ENCODE assay signal across 10 cellular contexts in genomic region chr11:121366970-121367369, GRCh38.
A peak's percentile ranks its signal among the peaks of the same experiment; 100 is the strongest.
DNase-seq lines count a peak whose midpoint lies in the region; ATAC-seq and TF ChIP-seq lines count a peak whose summit lies in the region.
"Had no signal": no experiment of that assay in that cellular context is flagged by ENCODE, and none has a peak within 500 bp of the region (broad histone marks: within the 10 kb centered on the region; RNA-seq: fewer than 3 reads in every experiment).

No MANE protein-coding gene starts in this region.

- H3K4me3 ChIP-seq in left ventricle myocardium inferior (peak overlapping the region; percentile 5), uterus (peak overlapping the region in 1 of 2 donors; percentile 16)
- H3K4me3 ChIP-seq: ascending aorta had no signal

- TF ChIP-seq POLR2A in uterus (IDR thresholded peaks at IDR 0.05), result no peak

- intact Hi-C loops in left ventricle myocardium inferior (cut with micrococcal nuclease), result no loop called here
- intact Hi-C loops in cardiac septum (cut with DNase I), result no loop called here
- intact Hi-C loops in uterus (cut with DNase I; ENCODE audit: low total_unique reads), result no loop called here

- no peak for DNase-seq in left ventricle myocardium inferior
- no peak for DNase-seq in cardiac septum (ENCODE audit: low spot score)
- DNase-seq in central memory CD8-positive, alpha-beta T cell (ENCODE audit: low spot score in 2 of 2), result no peak
- peak; percentile 15 to 18 for DNase-seq in uterus
- DNase-seq in HFFc6, result no peak
- no peak for DNase-seq in GM20000 (ENCODE audit: low spot score)
- DNase-seq: Kasumi-1 had no signal

- no peak overlapping the region for H3K27ac ChIP-seq in left ventricle myocardium inferior (replicated peaks)
- H3K27ac ChIP-seq in uterus, result peak overlapping the region in 1 of 2 donors; percentile 15
- H3K27ac ChIP-seq: ascending aorta had no signal

- ATAC-seq in HG03175 (IDR thresholded peaks at IDR 0.05; ENCODE audit: unreplicated experiment) (peak; percentile 23), HG03025 (IDR thresholded peaks at IDR 0.05; ENCODE audit: low FRiP score, unreplicated experiment) (no peak)
- no peak for ATAC-seq in central memory CD8-positive, alpha-beta T cell (replicated peaks; ENCODE audit: extremely low read depth, poor library complexity, severe bottlenecking)

- H3K36me3 Mint-ChIP-seq in central memory CD8-positive, alpha-beta T cell (ENCODE audit: insufficient read depth), result peaks cover 3% of the 10 kb centered on the region
- no peaks in the 10 kb centered on the region for H3K36me3 Mint-ChIP-seq in HFFc6 (ENCODE audit: low read depth)

- H3K27me3 ChIP-seq in left ventricle myocardium inferior (ENCODE audit: low read depth), result no peaks in the 10 kb centered on the region
- H3K27me3 ChIP-seq in uterus, result peaks cover 0 to 5% of the 10 kb centered on the region in 2 donors
- H3K27me3 ChIP-seq: ascending aorta had no signal

- TF ChIP-seq CTCF in left ventricle myocardium inferior (IDR thresholded peaks at IDR 0.05; ENCODE audit: borderline replicate concordance), result no peak
- no peak for TF ChIP-seq CTCF in uterus (IDR thresholded peaks at IDR 0.05)
- no peak for TF ChIP-seq CTCF in HFFc6 (IDR thresholded peaks at IDR 0.05)
- TF ChIP-seq CTCF in GM20000 (IDR thresholded peaks at IDR 0.05; ENCODE audit: extremely low read depth, missing control alignments), result no peak

- H3K4me1 ChIP-seq in left ventricle myocardium inferior, result peaks cover 17% of the 10 kb centered on the region
- peaks cover 0 to 10% of the 10 kb centered on the region in 2 donors for H3K4me1 ChIP-seq in uterus
- H3K4me1 ChIP-seq: ascending aorta had no signal

- H3K9me3 ChIP-seq in left ventricle myocardium inferior (replicated peaks) (no peaks in the 10 kb centered on the region), uterus (no peaks in the 10 kb centered on the region)
- H3K9me3 ChIP-seq: ascending aorta had no signal

- no peaks in the 10 kb centered on the region for H3K9me3 Mint-ChIP-seq in central memory CD8-positive, alpha-beta T cell
- H3K9me3 Mint-ChIP-seq in HFFc6, result no peaks in the 10 kb centered on the region

- H3K36me3 ChIP-seq in left ventricle myocardium inferior (no peaks in the 10 kb centered on the region), uterus (no peaks in the 10 kb centered on the region)
- H3K36me3 ChIP-seq: ascending aorta had no signal

- peak overlapping the region; percentile 64 for H3K4me3 Mint-ChIP-seq in central memory CD8-positive, alpha-beta T cell
- no peak overlapping the region for H3K4me3 Mint-ChIP-seq in HFFc6

- H3K4me1 Mint-ChIP-seq in central memory CD8-positive, alpha-beta T cell, result peaks cover 15% of the 10 kb centered on the region
- H3K4me1 Mint-ChIP-seq in HFFc6 (ENCODE audit: low read depth), result no peaks in the 10 kb centered on the region

- H3K27ac Mint-ChIP-seq in central memory CD8-positive, alpha-beta T cell (ENCODE audit: low read depth), result peak overlapping the region; percentile 47
- no peak overlapping the region for H3K27ac Mint-ChIP-seq in HFFc6

- H3K27me3 Mint-ChIP-seq in central memory CD8-positive, alpha-beta T cell, result no peaks in the 10 kb centered on the region
- H3K27me3 Mint-ChIP-seq in HFFc6 (ENCODE audit: insufficient read depth), result peaks cover 13% of the 10 kb centered on the region

Comparison
In these comparisons a context has a peak if more than half of its experiments do, and no peak if none do; other contexts are left out.
1. DNase-seq: peak in uterus (2 of 2); none in left ventricle myocardium inferior (single experiment), cardiac septum (single experiment), central memory CD8-positive, alpha-beta T cell (0 of 2), HFFc6 (single experiment) and GM20000 (single experiment).